Comparison of ENCODE assay signal across 8 cellular contexts in the genomic region with DNA sequence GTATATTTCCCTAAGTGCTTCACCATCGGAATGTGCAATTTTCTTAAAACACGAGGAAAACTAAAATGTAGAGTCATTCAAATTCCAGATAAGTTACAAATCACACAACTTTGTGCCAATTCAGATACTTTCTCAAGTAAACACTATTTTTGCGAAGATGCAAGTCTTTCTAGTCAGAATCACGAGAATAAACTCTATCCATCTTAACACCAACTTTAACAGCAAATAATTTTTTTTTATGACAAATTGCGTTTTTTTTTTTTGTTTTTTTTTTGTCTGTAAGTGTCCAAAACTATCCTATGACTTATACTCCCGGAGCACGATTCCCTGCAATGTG. TPM values are rescaled to one million over a fixed set of nuclear protein-coding genes. Genes with fewer than 3 reads are reported as not detected.
DNase-seq lines count a peak whose midpoint lies in the region; ATAC-seq, FAIRE-seq and TF ChIP-seq lines count a peak whose summit lies in the region.

No MANE protein-coding gene starts in this region.

- peak overlapping the region; percentile 92 to 93 for H3K4me3 ChIP-seq in ascending aorta
- H3K4me3 ChIP-seq in thymus (ENCODE audit: low read length), result peak overlapping the region; percentile 65

- H3K36me3 Mint-ChIP-seq in activated CD8-positive, alpha-beta memory T cell treated with anti-CD3 and anti-CD28 coated beads, Interleukin-2, amount 10 ng/mL, durations not matched to agents 7 days and 5 days, result peaks cover 2% of the 10 kb centered on the region

- ATAC-seq in activated CD8-positive, alpha-beta memory T cell treated with anti-CD3 and anti-CD28 coated beads, Interleukin-2, amount 10 ng/mL, durations not matched to agents 7 days and 5 days, result no peak
- ATAC-seq in GM18907 (IDR thresholded peaks at IDR 0.05; ENCODE audit: unreplicated experiment) (no peak), HG03280 (IDR thresholded peaks at IDR 0.05; ENCODE audit: unreplicated experiment) (no peak)

- no peaks in the 10 kb centered on the region for H3K27me3 Mint-ChIP-seq in activated CD8-positive, alpha-beta memory T cell treated with anti-CD3 and anti-CD28 coated beads, Interleukin-2, amount 10 ng/mL, durations not matched to agents 7 days and 5 days

- H3K9me3 ChIP-seq in ascending aorta (no peaks in the 10 kb centered on the region), thymus (ENCODE audit: control insufficient read depth) (no peaks in the 10 kb centered on the region)

- H3K4me1 ChIP-seq in ascending aorta (peaks cover 3 to 31% of the 10 kb centered on the region in 2 donors), thymus (ENCODE audit: control insufficient read depth, insufficient read depth, low read length) (peaks cover 8% of the 10 kb centered on the region)

- H3K9me3 Mint-ChIP-seq in activated CD8-positive, alpha-beta memory T cell treated with anti-CD3 and anti-CD28 coated beads, Interleukin-2, amount 10 ng/mL, durations not matched to agents 7 days and 5 days (ENCODE audit: low read depth), result no peaks in the 10 kb centered on the region

- intact Hi-C loops in ascending aorta (cut with DNase I), result loop anchor here (1.0 to 10.0 kb wide), 3 partner anchors 204 to 501 kb away; a partner anchor contains a TSS

- no peak for TF ChIP-seq CTCF in ascending aorta (IDR thresholded peaks at IDR 0.05)

- no peak for DNase-seq in activated CD8-positive, alpha-beta memory T cell treated with anti-CD3 and anti-CD28 coated beads, Interleukin-2, amount 10 ng/mL, durations not matched to agents 7 days and 5 days
- no peak for DNase-seq in activated CD8-positive, alpha-beta memory T cell treated with anti-CD3 and anti-CD28 coated beads, Interleukin-2, amount 50 U/mL, for 4 hours
- DNase-seq in ascending aorta (ENCODE audit: low spot score in 2 of 2) (no peak), urothelium cell line (ENCODE audit: low spot score) (no peak)

- H3K36me3 ChIP-seq in ascending aorta, result no peaks in the 10 kb centered on the region
- no peaks in the 10 kb centered on the region for H3K36me3 ChIP-seq in thymus (ENCODE audit: control insufficient read depth, insufficient read depth)

- peaks cover 47% of the 10 kb centered on the region for H3K4me1 Mint-ChIP-seq in activated CD8-positive, alpha-beta memory T cell treated with anti-CD3 and anti-CD28 coated beads, Interleukin-2, amount 10 ng/mL, durations not matched to agents 7 days and 5 days

- CTCF ChIA-PET in activated CD8-positive, alpha-beta memory T cell treated with anti-CD3 and anti-CD28 coated beads, Interleukin-2, amount 10 ng/mL, durations not matched to agents 7 days and 5 days (lab: Charles Lee), result interaction anchor here (2.3 to 2.9 kb wide), 4 partner anchors 111 to 675 kb away, joined by 23 to 55 read pairs (median 38); a partner anchor contains a TSS

- 3% methylated on average over 7 of the region's 7 CpGs for WGBS in thymus

- peak overlapping the region; percentile 93 for H3K27ac Mint-ChIP-seq in activated CD8-positive, alpha-beta memory T cell treated with anti-CD3 and anti-CD28 coated beads, Interleukin-2, amount 10 ng/mL, durations not matched to agents 7 days and 5 days

- H3K27me3 ChIP-seq in ascending aorta (no peaks in the 10 kb centered on the region), layer of hippocampus (ENCODE audit: control insufficient read depth, insufficient read depth, low read length) (no peaks in the 10 kb centered on the region), thymus (ENCODE audit: control insufficient read depth, insufficient read depth) (no peaks in the 10 kb centered on the region)

- peak overlapping the region; percentile 97 to 98 for H3K27ac ChIP-seq in ascending aorta
- peak overlapping the region; percentile 99 for H3K27ac ChIP-seq in layer of hippocampus (ENCODE audit: low read depth, low read length)
- no peak overlapping the region for H3K27ac ChIP-seq in thymus (ENCODE audit: low read depth)

- H3K4me3 Mint-ChIP-seq in activated CD8-positive, alpha-beta memory T cell treated with anti-CD3 and anti-CD28 coated beads, Interleukin-2, amount 10 ng/mL, durations not matched to agents 7 days and 5 days, result peak overlapping the region; percentile 85

- FAIRE-seq in urothelium cell line (lab: Jason Lieb, UNC), result no peak

RNA-seq across cellular contexts. Expression of a gene that starts 1.3 kb away (rescaled TPM):
- 10 to 100 TPM; 41.2 to 44.8 TPM for total RNA-seq in activated CD8-positive, alpha-beta memory T cell treated with anti-CD3 and anti-CD28 coated beads, Interleukin-2, amount 10 ng/mL, durations not matched to agents 7 days and 5 days
- total RNA-seq in ascending aorta, result 27.2 TPM
- 15.9 TPM for polyA plus RNA-seq in thymus
